In the genomic region with DNA sequence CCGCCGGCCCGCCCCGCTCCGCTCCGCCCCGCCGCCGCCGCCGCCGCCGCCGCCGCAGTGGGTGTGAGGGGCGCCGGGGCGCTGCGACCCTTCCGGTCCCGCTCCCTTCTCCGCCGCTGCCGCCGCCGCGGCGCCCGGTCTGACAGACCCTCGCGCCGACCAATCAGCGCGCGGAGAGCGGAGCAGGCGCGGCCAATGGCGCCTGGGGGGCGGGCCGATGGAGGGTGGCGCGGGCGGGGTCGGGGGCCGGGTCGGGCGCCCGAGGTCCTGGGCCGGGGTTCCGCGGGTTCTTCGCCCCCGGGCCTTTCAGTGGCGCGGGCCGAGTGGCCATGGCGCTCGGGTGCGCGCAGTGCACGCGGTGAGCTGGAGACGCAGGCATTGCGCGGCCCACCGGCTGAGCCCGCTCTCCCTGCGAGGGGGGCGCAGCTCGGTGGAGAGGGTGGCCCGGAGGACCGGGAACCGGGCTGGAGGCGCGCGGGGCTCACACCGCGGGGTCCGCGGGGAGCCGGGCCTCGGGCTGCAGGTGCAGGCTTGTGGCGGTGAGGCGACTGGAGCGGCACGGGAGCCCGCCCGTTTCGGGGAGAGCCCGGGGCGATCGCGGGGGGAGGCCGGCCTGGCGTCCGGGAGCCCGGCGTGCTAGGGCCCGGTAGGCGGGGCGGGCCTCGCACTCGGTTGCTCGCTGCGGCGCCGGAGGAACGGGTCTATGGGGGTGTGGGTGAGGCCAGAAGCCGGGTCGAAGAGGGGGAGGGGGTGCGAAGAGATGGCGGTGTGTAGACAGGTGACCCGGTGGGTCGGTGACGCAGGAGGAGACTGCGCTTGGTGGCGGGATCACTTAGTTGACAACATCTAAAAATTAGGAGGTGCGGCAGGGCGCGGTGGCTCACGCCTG, we compare ENCODE assay signal across 1 cellular context.
TF ChIP-seq lines count a peak whose summit lies in the region.

A gene (minus strand): TSS at position 141 of the 889 bp plus-strand sequence. CDS start 11,522 bp downstream, outside the sequence.

TF ChIP-seq in GM12878, 131 proteins besides CTCF, POLR2A, EP300 and RAD21 (continued from another document):
- TF ChIP-seq, protein P1, sequence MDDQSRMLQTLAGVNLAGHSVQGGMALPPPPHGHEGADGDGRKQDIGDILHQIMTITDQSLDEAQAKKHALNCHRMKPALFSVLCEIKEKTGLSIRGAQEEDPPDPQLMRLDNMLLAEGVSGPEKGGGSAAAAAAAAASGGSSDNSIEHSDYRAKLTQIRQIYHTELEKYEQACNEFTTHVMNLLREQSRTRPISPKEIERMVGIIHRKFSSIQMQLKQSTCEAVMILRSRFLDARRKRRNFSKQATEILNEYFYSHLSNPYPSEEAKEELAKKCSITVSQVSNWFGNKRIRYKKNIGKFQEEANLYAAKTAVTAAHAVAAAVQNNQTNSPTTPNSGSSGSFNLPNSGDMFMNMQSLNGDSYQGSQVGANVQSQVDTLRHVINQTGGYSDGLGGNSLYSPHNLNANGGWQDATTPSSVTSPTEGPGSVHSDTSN (IDR thresholded peaks at IDR 0.05; ENCODE audit: insufficient replicate concordance, low read depth, low read length) = peak; percentile 97
